In the genomic region with DNA sequence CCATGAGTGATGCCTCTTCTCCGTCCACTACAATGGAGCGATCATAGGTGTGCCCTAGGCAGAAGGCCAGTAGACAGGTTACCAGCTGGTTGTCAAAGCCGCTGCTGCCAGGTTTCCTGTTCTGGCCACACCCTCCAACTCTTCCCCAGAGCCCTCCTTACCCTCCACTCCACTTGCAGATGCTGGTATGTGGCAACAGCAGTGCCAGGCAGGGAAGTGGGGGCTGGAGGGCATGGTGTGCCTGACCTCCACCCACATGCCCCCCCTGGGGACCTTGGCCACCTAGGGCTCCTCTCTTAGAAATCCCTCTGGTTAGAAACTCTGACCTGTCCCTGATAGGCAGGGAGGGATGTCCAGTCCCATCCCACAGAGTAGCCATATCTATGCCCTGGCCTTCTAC, we compare ENCODE assay signal across 15 cellular contexts. TPM values are rescaled to one million over a fixed set of nuclear protein-coding genes. Genes with fewer than 3 reads are reported as not detected.
A peak's percentile ranks its signal among the peaks of the same experiment; 100 is the strongest.
DNase-seq lines count a peak whose midpoint lies in the region; ATAC-seq and TF ChIP-seq lines count a peak whose summit lies in the region.
"Had no signal": no experiment of that assay in that cellular context is flagged by ENCODE, and none has a peak within 500 bp of the region (broad histone marks: within the 10 kb centered on the region; RNA-seq: fewer than 3 reads in every experiment).

No MANE protein-coding gene starts in this region.

- peaks cover 7% of the 10 kb centered on the region for H3K4me1 Mint-ChIP-seq in activated naive CD4-positive, alpha-beta T cell treated with anti-CD3 and anti-CD28 coated beads, Interleukin-2, amount 50 U/mL, for 24 hours
- H3K4me1 Mint-ChIP-seq in activated naive CD4-positive, alpha-beta T cell treated with anti-CD3 and anti-CD28 coated beads for 36 hours (ENCODE audit: low read depth), result peaks cover 10% of the 10 kb centered on the region
- H3K4me1 Mint-ChIP-seq in chondrocyte (ENCODE audit: low read depth), result peaks cover 50% of the 10 kb centered on the region

- H3K36me3 ChIP-seq in lower lobe of right lung, result peaks cover 6% of the 10 kb centered on the region
- peaks cover 0 to 8% (median 4%) of the 10 kb centered on the region in 4 donors for H3K36me3 ChIP-seq in upper lobe of left lung

- H3K4me3 ChIP-seq in lower lobe of right lung (peak overlapping the region; percentile 65), upper lobe of left lung (peak overlapping the region in 3 of 4 donors; percentile 47 to 68 (median 61))

- TF ChIP-seq CTCF in chondrocyte (IDR thresholded peaks at IDR 0.05) (no peak), lower lobe of right lung (IDR thresholded peaks at IDR 0.05) (no peak), upper lobe of left lung (IDR thresholded peaks at IDR 0.05) (no peak)

- H3K4me3 Mint-ChIP-seq in activated naive CD4-positive, alpha-beta T cell treated with anti-CD3 and anti-CD28 coated beads, Interleukin-2, amount 50 U/mL, for 24 hours, result peak overlapping the region; percentile 5
- H3K4me3 Mint-ChIP-seq in activated naive CD4-positive, alpha-beta T cell treated with anti-CD3 and anti-CD28 coated beads for 36 hours, result no peak overlapping the region
- H3K4me3 Mint-ChIP-seq in chondrocyte (ENCODE audit: unreplicated experiment), result peak overlapping the region; percentile 58

- no peaks in the 10 kb centered on the region for H3K9me3 Mint-ChIP-seq in activated naive CD4-positive, alpha-beta T cell treated with anti-CD3 and anti-CD28 coated beads, Interleukin-2, amount 50 U/mL, for 24 hours
- H3K9me3 Mint-ChIP-seq in activated naive CD4-positive, alpha-beta T cell treated with anti-CD3 and anti-CD28 coated beads for 36 hours, result no peaks in the 10 kb centered on the region
- no peaks in the 10 kb centered on the region for H3K9me3 Mint-ChIP-seq in chondrocyte (ENCODE audit: low read depth)
- H3K9me3 Mint-ChIP-seq: activated naive CD8-positive, alpha-beta T cell treated with anti-CD3 and anti-CD28 coated beads, Interleukin-2, amount 10 ng/mL, durations not matched to agents 7 days and 5 days had no signal

- H3K4me1 ChIP-seq in lower lobe of right lung (peaks cover 55% of the 10 kb centered on the region), upper lobe of left lung (peaks cover 40 to 55% (median 42%) of the 10 kb centered on the region in 4 donors)

- H3K36me3 Mint-ChIP-seq in activated naive CD4-positive, alpha-beta T cell treated with anti-CD3 and anti-CD28 coated beads, Interleukin-2, amount 50 U/mL, for 24 hours, result no peaks in the 10 kb centered on the region
- no peaks in the 10 kb centered on the region for H3K36me3 Mint-ChIP-seq in activated naive CD4-positive, alpha-beta T cell treated with anti-CD3 and anti-CD28 coated beads for 36 hours (ENCODE audit: low read depth)
- H3K36me3 Mint-ChIP-seq in chondrocyte (ENCODE audit: low read depth), result no peaks in the 10 kb centered on the region
- H3K36me3 Mint-ChIP-seq: activated naive CD8-positive, alpha-beta T cell treated with anti-CD3 and anti-CD28 coated beads, Interleukin-2, amount 10 ng/mL, durations not matched to agents 7 days and 5 days had no signal

- H3K27me3 Mint-ChIP-seq in activated naive CD4-positive, alpha-beta T cell treated with anti-CD3 and anti-CD28 coated beads, Interleukin-2, amount 50 U/mL, for 24 hours, result peaks cover 15% of the 10 kb centered on the region
- peaks cover 24% of the 10 kb centered on the region for H3K27me3 Mint-ChIP-seq in activated naive CD4-positive, alpha-beta T cell treated with anti-CD3 and anti-CD28 coated beads for 36 hours (ENCODE audit: low read depth)
- peaks cover 9% of the 10 kb centered on the region for H3K27me3 Mint-ChIP-seq in chondrocyte (ENCODE audit: low read depth)

- no peak overlapping the region for H3K27ac Mint-ChIP-seq in activated naive CD4-positive, alpha-beta T cell treated with anti-CD3 and anti-CD28 coated beads, Interleukin-2, amount 50 U/mL, for 24 hours
- H3K27ac Mint-ChIP-seq in activated naive CD4-positive, alpha-beta T cell treated with anti-CD3 and anti-CD28 coated beads for 36 hours, result no peak overlapping the region
- no peak overlapping the region for H3K27ac Mint-ChIP-seq in chondrocyte (ENCODE audit: unreplicated experiment)
- H3K27ac Mint-ChIP-seq: activated naive CD8-positive, alpha-beta T cell treated with anti-CD3 and anti-CD28 coated beads, Interleukin-2, amount 10 ng/mL, durations not matched to agents 7 days and 5 days had no signal

- no peaks in the 10 kb centered on the region for H3K9me3 ChIP-seq in lower lobe of right lung
- H3K9me3 ChIP-seq in upper lobe of left lung, result no peaks in the 10 kb centered on the region

- peak overlapping the region; percentile 79 for H3K27ac ChIP-seq in lower lobe of right lung
- H3K27ac ChIP-seq in upper lobe of left lung, result peak overlapping the region; percentile 11 to 84 (median 70)
- H3K27ac ChIP-seq: HL-60 had no signal

- intact Hi-C loops in activated naive CD4-positive, alpha-beta T cell treated with anti-CD3 and anti-CD28 coated beads for 36 hours (cut with micrococcal nuclease), result loop anchor here (2.0 kb wide), 1 partner anchor 93 kb away; a partner anchor contains a TSS
- intact Hi-C loops in lower lobe of right lung (cut with DNase I), result no loop called here

- CTCF ChIA-PET in activated naive CD4-positive, alpha-beta T cell treated with anti-CD3 and anti-CD28 coated beads for 36 hours (lab: Charles Lee), result interaction anchor here (1.6 kb wide), 1 partner anchor 9 kb away, joined by 7 read pairs; no protein-coding TSS in a partner anchor

- H3K27me3 ChIP-seq in lower lobe of right lung (ENCODE audit: low read depth) (peaks cover 13% of the 10 kb centered on the region), upper lobe of left lung (peaks cover 0 to 16% (median 10%) of the 10 kb centered on the region in 4 donors)

- 32 to 49% methylated on average over 2 to 3 of the region's 3 CpGs for WGBS in upper lobe of left lung, 2 donors

- TF ChIP-seq POLR2A in upper lobe of left lung (IDR thresholded peaks at IDR 0.05), result no peak

- DNase-seq in activated naive CD4-positive, alpha-beta T cell treated with anti-CD3 and anti-CD28 coated beads for 36 hours, result no peak
- DNase-seq in chondrocyte (ENCODE audit: low spot score) (no peak), lower lobe of right lung (peak; percentile 63), upper lobe of left lung (peak in 1 of 2 donors; percentile 75), AG08396 (ENCODE audit: low spot score) (no peak), NCI-H524 treated with DMSO at 0.1 percent for 48 hours (lab: John Stamatoyannopoulos, UW) (no peak), SW 1271 (lab: John Stamatoyannopoulos, UW) (no peak)
- DNase-seq: activated naive CD8-positive, alpha-beta T cell treated with anti-CD3 and anti-CD28 coated beads, Interleukin-2, amount 10 ng/mL, durations not matched to agents 7 days and 5 days; foreskin fibroblast; T-helper 9 cell had no signal

- ATAC-seq in lower lobe of right lung, result peak in 1 of 2 donors; percentile 16
- no peak for ATAC-seq in upper lobe of left lung (ENCODE audit: low FRiP score in 2 of 2)

- TF ChIP-seq EP300 in upper lobe of left lung (IDR thresholded peaks at IDR 0.05), result no peak

RNA-seq across cellular contexts. Expression of a gene that starts 1.5 kb away (rescaled TPM):
- under 1 TPM in 1 of 2 experiments, not detected in 1; 0.25 TPM for total RNA-seq in activated naive CD4-positive, alpha-beta T cell treated with anti-CD3 and anti-CD28 coated beads for 36 hours
- total RNA-seq in chondrocyte (0.75 to 6.5 TPM (median 4.4 TPM) in 3 replicates), lower lobe of right lung (11.8 TPM), upper lobe of left lung (10 to 100 TPM; 13.8 to 50.3 (median 47.0) TPM)

RNA-seq across cellular contexts. Expression of a gene that starts 5.2 kb away (rescaled TPM):
- total RNA-seq in activated naive CD4-positive, alpha-beta T cell treated with anti-CD3 and anti-CD28 coated beads for 36 hours, result not detected
- total RNA-seq in chondrocyte (not detected in 3 replicates), lower lobe of right lung (not detected), upper lobe of left lung (1 to 10 TPM in 2 of 6 donors, under 1 TPM in 1, not detected in 3; 0.40 to 1.8 (median 1.7) TPM)
- total RNA-seq: activated CD8-positive, alpha-beta memory T cell treated with anti-CD3 and anti-CD28 coated beads for 36 hours; activated naive CD8-positive, alpha-beta T cell treated with anti-CD3 and anti-CD28 coated beads, Interleukin-2, amount 10 ng/mL, durations not matched to agents 7 days and 5 days; dermis microvascular lymphatic vessel endothelial cell had no signal

RNA-seq across cellular contexts. Expression of a gene that starts 10.3 kb away (rescaled TPM):
- 100 to 1,000 TPM; 169 to 173 TPM for total RNA-seq in activated naive CD4-positive, alpha-beta T cell treated with anti-CD3 and anti-CD28 coated beads for 36 hours
- total RNA-seq in chondrocyte (55.9 to 64.9 TPM (median 61.3 TPM) in 3 replicates), lower lobe of right lung (76.8 TPM), upper lobe of left lung (100 to 1,000 TPM in 1 of 6 donors, 10 to 100 TPM in 5; 59.6 to 131 (median 73.2) TPM)

RNA-seq across cellular contexts. Expression of a gene that starts 11.4 kb away (rescaled TPM):
- total RNA-seq in activated naive CD4-positive, alpha-beta T cell treated with anti-CD3 and anti-CD28 coated beads for 36 hours, result 10 to 100 TPM; 20.0 to 22.0 TPM
- 25.2 to 27.9 TPM (median 26.0 TPM) in 3 replicates for total RNA-seq in chondrocyte
- 35.1 TPM for total RNA-seq in lower lobe of right lung
- total RNA-seq in upper lobe of left lung, result 10 to 100 TPM; 32.2 to 76.1 (median 46.5) TPM

RNA-seq across cellular contexts. Expression of a gene that starts 37.2 kb away (rescaled TPM):
- under 1 TPM; 0.17 to 0.55 TPM for total RNA-seq in activated naive CD4-positive, alpha-beta T cell treated with anti-CD3 and anti-CD28 coated beads for 36 hours
- total RNA-seq in chondrocyte (0.12 to 0.75 TPM (median 0.13 TPM) in 3 replicates), lower lobe of right lung (2.5 TPM), upper lobe of left lung (1 to 10 TPM; 1.4 to 6.2 (median 2.9) TPM)
- total RNA-seq: dermis microvascular lymphatic vessel endothelial cell, kidney epithelial cell had no signal
